1 cellular context compared by ENCODE assay signal in the genomic region with DNA sequence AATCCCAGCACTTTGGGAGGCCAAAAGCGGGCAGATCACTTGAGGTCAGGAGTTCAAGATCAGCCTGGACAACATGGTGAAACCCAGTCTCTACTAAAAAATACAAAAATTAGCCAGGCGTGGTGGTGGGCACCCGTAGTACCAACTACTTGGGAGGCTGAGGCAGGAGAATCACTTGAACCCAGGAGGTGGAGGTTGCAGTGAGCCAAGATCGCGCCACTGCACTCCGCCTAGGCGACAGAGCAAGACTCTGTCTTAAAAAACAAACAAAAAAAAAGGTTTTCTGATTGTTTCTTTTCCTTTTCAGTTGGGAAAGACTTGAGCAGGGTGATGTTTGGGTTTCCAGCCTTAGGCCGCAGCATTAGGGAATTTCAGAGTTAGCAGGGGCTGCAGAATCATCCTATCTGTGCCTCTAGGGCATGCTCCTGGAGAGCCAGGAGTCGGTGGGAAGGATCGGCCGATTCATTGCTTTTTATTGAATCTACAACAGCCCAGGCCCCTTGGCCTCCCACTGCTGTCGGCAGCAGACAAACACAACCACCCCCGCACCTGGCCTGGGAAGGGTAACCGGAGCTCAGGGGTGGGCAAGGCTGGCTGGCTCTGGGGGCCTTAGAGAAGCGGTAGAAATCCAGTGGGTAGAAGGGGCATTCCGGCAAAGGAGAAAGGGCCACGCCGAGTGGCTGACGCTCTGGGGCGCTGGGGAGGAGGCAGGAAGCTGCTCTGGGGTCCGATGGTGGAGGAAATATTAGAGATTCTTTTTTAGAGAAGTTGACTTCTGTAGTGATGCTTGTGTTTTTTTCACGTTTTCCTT.
TF ChIP-seq lines count a peak whose summit lies in the region.

No MANE protein-coding gene starts in this region.

TF ChIP-seq in GM23338, 12 proteins besides CTCF, POLR2A, EP300 and RAD21 (continued from another document):
- TF ChIP-seq, protein P1, sequence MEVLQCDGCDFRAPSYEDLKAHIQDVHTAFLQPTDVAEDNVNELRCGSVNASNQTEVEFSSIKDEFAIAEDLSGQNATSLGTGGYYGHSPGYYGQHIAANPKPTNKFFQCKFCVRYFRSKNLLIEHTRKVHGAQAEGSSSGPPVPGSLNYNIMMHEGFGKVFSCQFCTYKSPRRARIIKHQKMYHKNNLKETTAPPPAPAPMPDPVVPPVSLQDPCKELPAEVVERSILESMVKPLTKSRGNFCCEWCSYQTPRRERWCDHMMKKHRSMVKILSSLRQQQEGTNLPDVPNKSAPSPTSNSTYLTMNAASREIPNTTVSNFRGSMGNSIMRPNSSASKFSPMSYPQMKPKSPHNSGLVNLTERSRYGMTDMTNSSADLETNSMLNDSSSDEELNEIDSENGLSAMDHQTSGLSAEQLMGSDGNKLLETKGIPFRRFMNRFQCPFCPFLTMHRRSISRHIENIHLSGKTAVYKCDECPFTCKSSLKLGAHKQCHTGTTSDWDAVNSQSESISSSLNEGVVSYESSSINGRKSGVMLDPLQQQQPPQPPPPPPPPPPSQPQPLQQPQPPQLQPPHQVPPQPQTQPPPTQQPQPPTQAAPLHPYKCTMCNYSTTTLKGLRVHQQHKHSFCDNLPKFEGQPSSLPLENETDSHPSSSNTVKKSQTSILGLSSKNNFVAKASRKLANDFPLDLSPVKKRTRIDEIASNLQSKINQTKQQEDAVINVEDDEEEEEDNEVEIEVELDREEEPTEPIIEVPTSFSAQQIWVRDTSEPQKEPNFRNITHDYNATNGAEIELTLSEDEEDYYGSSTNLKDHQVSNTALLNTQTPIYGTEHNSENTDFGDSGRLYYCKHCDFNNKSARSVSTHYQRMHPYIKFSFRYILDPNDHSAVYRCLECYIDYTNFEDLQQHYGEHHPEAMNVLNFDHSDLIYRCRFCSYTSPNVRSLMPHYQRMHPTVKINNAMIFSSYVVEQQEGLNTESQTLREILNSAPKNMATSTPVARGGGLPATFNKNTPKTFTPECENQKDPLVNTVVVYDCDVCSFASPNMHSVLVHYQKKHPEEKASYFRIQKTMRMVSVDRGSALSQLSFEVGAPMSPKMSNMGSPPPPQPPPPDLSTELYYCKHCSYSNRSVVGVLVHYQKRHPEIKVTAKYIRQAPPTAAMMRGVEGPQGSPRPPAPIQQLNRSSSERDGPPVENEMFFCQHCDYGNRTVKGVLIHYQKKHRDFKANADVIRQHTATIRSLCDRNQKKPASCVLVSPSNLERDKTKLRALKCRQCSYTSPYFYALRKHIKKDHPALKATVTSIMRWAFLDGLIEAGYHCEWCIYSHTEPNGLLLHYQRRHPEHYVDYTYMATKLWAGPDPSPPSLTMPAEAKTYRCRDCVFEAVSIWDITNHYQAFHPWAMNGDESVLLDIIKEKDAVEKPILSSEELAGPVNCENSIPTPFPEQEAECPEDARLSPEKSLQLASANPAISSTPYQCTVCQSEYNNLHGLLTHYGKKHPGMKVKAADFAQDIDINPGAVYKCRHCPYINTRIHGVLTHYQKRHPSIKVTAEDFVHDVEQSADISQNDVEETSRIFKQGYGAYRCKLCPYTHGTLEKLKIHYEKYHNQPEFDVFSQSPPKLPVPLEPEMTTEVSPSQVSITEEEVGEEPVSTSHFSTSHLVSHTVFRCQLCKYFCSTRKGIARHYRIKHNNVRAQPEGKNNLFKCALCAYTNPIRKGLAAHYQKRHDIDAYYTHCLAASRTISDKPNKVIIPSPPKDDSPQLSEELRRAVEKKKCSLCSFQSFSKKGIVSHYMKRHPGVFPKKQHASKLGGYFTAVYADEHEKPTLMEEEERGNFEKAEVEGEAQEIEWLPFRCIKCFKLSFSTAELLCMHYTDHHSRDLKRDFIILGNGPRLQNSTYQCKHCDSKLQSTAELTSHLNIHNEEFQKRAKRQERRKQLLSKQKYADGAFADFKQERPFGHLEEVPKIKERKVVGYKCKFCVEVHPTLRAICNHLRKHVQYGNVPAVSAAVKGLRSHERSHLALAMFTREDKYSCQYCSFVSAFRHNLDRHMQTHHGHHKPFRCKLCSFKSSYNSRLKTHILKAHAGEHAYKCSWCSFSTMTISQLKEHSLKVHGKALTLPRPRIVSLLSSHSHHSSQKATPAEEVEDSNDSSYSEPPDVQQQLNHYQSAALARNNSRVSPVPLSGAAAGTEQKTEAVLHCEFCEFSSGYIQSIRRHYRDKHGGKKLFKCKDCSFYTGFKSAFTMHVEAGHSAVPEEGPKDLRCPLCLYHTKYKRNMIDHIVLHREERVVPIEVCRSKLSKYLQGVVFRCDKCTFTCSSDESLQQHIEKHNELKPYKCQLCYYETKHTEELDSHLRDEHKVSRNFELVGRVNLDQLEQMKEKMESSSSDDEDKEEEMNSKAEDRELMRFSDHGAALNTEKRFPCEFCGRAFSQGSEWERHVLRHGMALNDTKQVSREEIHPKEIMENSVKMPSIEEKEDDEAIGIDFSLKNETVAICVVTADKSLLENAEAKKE (CRISPR knock-in tag; IDR thresholded peaks at IDR 0.05), result no peak
- no peak for TF ChIP-seq EZH2phosphoT487 (IDR thresholded peaks at IDR 0.05; ENCODE audit: unreplicated experiment)
- TF ChIP-seq ZNF331 (CRISPR knock-in tag; IDR thresholded peaks at IDR 0.05; ENCODE audit: low read depth), result no peak
- no peak for TF ChIP-seq CREB1 (CRISPR knock-in tag; IDR thresholded peaks at IDR 0.05; ENCODE audit: low read depth)
